Comparison of ENCODE assay signal across 1 cellular context in genomic region chr3:122794483-122794778, GRCh38.
TF ChIP-seq lines count a peak whose summit lies in the region.

No MANE protein-coding gene starts in this region.

TF ChIP-seq in HepG2, 621 proteins besides CTCF, POLR2A, EP300 and RAD21:
- TF ChIP-seq CREB1 (IDR thresholded peaks at IDR 0.05): peak; percentile 88
- TF ChIP-seq CREB1 (CRISPR knock-in tag; IDR thresholded peaks at IDR 0.05): no peak
- TF ChIP-seq ARNT2 (CRISPR knock-in tag; IDR thresholded peaks at IDR 0.05; ENCODE audit: low read depth): peak; percentile 8; the same call in 1 of the 2 replicates
- 0 out of 2 replicates have a peak, but pooled peaks have one; percentile 13 for TF ChIP-seq ZNF136 (CRISPR knock-in tag; IDR thresholded peaks at IDR 0.05; ENCODE audit: low read depth)
- TF ChIP-seq TCF7 (IDR thresholded peaks at IDR 0.05; ENCODE audit: low read depth): 0 out of 2 replicates have a peak, but pooled peaks have one; percentile 5
- TF ChIP-seq U2AF1 (optimal IDR thresholded peaks at IDR 0.05; ENCODE audit: low read depth, low read length): no peak
- peak; percentile 18 for TF ChIP-seq CREM (IDR thresholded peaks at IDR 0.05)
- TF ChIP-seq CREM (CRISPR knock-in tag; IDR thresholded peaks at IDR 0.05): no peak
